ENCODE assay signal across 24 cellular contexts in the genomic region with DNA sequence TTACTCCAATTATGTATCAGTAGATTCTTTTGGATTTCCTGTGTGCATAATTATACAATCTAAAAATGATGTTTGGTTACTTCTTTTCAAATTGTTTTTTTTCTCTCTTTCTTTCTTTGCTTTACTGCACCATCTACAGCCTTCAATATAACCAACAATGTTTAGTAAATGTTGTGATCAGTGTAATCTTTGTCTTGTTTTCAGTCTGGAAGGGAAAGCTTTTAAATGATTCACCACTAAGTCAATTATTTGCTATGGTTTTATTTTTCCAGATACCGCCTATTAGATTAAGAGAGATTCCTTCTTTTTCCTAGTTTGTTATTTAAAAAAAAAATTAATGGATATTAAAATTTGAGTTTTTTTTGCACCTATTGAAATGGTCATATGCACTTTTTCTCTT.
"Had no signal": no experiment of that assay in that cellular context is flagged by ENCODE, and none has a peak within 500 bp of the region (broad histone marks: within the 10 kb centered on the region; RNA-seq: fewer than 3 reads in every experiment).

No MANE protein-coding gene starts in this region.

- DNase-seq: dermis blood vessel endothelial cell; effector memory CD4-positive, alpha-beta T cell; erythroblast; esophagus squamous epithelium; left colon; left ventricle myocardium superior; mucosa of descending colon; naive B cell; pancreas; sigmoid colon; stimulated activated CD4-positive, alpha-beta T cell treated with anti-CD3 and anti-CD28 coated beads, Interleukin-2, amount 100 ng/mL, for 24 hours; stimulated activated CD4-positive, alpha-beta T cell treated with anti-CD3 and anti-CD28 coated beads, Interleukin-4, amount 100 ng/mL, for 24 hours; stimulated activated naive CD4-positive, alpha-beta T cell treated with Interleukin-2 at 50 U/mL for 16 hours; stomach; thyroid gland; trophoblast cell had no signal

- H3K4me3 ChIP-seq: coronary artery, esophagus squamous epithelium, lung, mucosa of descending colon, pancreas, sigmoid colon, stomach, thyroid gland, vagina had no signal

- FAIRE-seq: frontal cortex, keratinocyte, pancreas had no signal

- H3K27ac ChIP-seq: coronary artery, esophagus squamous epithelium, neutrophil, pancreas, sigmoid colon, stomach, thyroid gland, vagina had no signal

- H3K27me3 ChIP-seq: neutrophil, pancreas, sigmoid colon, stomach, thyroid gland, vagina had no signal

- H3K36me3 ChIP-seq: esophagus squamous epithelium, neutrophil, pancreas, sigmoid colon, stomach, thyroid gland, vagina had no signal

- H3K9me3 ChIP-seq: mucosa of descending colon, neutrophil, pancreas, thyroid gland, vagina had no signal

- H3K4me1 ChIP-seq: esophagus squamous epithelium, pancreas, sigmoid colon, stomach, thyroid gland, vagina had no signal

- ATAC-seq: left colon; left ventricle myocardium superior; mucosa of descending colon; natural killer cell treated with Interleukin-12 subunit alpha and Interleukin-12 subunit beta and Interleukin-15 and Interleukin-18, amount 100 ng/mL, for 72 hours; pancreas; stimulated activated effector memory CD8-positive, alpha-beta T cell treated with anti-CD3 and anti-CD28 coated beads, Interleukin-12 subunit alpha, Interleukin-12 subunit beta, amount 100 ng/mL, for 72 hours had no signal
